Comparison of ENCODE assay signal across 39 cellular contexts in genomic region chr2:163574309-163574708, GRCh38.
"Had no signal": no experiment of that assay in that cellular context is flagged by ENCODE, and none has a peak within 500 bp of the region (broad histone marks: within the 10 kb centered on the region; RNA-seq: fewer than 3 reads in every experiment).

No MANE protein-coding gene starts in this region.

- H3K27ac ChIP-seq: adrenal gland, body of pancreas, brain microvascular endothelial cell, breast epithelium, WERI-Rb-1 had no signal

- H3K4me3 ChIP-seq: adrenal gland, body of pancreas, breast epithelium had no signal

- ATAC-seq: activated CD4-positive, alpha-beta T cell treated with anti-CD3 and anti-CD28 coated beads for 36 hours; activated CD4-positive, CD25-positive, alpha-beta regulatory T cell treated with anti-CD3 and anti-CD28 coated beads, Interleukin-2, amount 50 U/mL, for 24 hours; activated CD8-positive, alpha-beta memory T cell treated with anti-CD3 and anti-CD28 coated beads, Interleukin-2, amount 10 ng/mL, durations not matched to agents 7 days and 5 days; activated CD8-positive, alpha-beta T cell treated with anti-CD3 and anti-CD28 coated beads, Interleukin-2, amount 10 ng/mL, durations not matched to agents 7 days and 5 days; activated naive CD4-positive, alpha-beta T cell treated with anti-CD3 and anti-CD28 coated beads, Interleukin-2, amount 50 U/mL, for 72 hours; activated T-cell treated with anti-CD3 and anti-CD28 coated beads, Interleukin-2, amount 50 U/mL, for 72 hours; activated T-helper 17 cell treated with anti-CD3 and anti-CD28 coated beads, Interleukin-2, amount 50 U/mL, for 72 hours; body of pancreas; WTC11 had no signal

- H3K9me3 Mint-ChIP-seq: activated naive CD8-positive, alpha-beta T cell treated with anti-CD3 and anti-CD28 coated beads for 36 hours; T-helper 1 cell treated with Interleukin-12 subunit alpha and Interleukin-12 subunit beta and Interleukin-4 antibody, amounts not matched to agents 30 μg/mL and 1 μg/mL, for 36 hours; WTC11 had no signal

- FAIRE-seq: astrocyte, colon, TTC549 had no signal

- H3K36me3 ChIP-seq: adrenal gland, brain microvascular endothelial cell, breast epithelium, WERI-Rb-1 had no signal

- H3K36me3 Mint-ChIP-seq: activated CD8-positive, alpha-beta memory T cell treated with anti-CD3 and anti-CD28 coated beads, Interleukin-2, amount 10 ng/mL, durations not matched to agents 7 days and 5 days; activated naive CD4-positive, alpha-beta T cell treated with anti-CD3 and anti-CD28 coated beads, Interleukin-2, amount 50 U/mL, for 72 hours; activated naive CD8-positive, alpha-beta T cell treated with anti-CD3 and anti-CD28 coated beads for 36 hours; WTC11 had no signal

- H3K4me1 Mint-ChIP-seq: activated CD4-positive, alpha-beta memory T cell treated with anti-CD3 and anti-CD28 coated beads, Interleukin-2, amount 10 ng/mL, durations not matched to agents 7 days and 5 days; activated CD4-positive, alpha-beta T cell treated with anti-CD3 and anti-CD28 coated beads for 36 hours; activated CD4-positive, alpha-beta T cell treated with anti-CD3 and anti-CD28 coated beads, Interleukin-2, amount 10 ng/mL, durations not matched to agents 7 days and 5 days; activated CD8-positive, alpha-beta memory T cell treated with anti-CD3 and anti-CD28 coated beads, Interleukin-2, amount 10 ng/mL, durations not matched to agents 7 days and 5 days; activated naive CD8-positive, alpha-beta T cell treated with anti-CD3 and anti-CD28 coated beads for 36 hours; activated T-helper 17 cell treated with anti-CD3 and anti-CD28 coated beads, Interleukin-2, amount 50 U/mL, for 72 hours; WTC11 had no signal

- H3K9me3 ChIP-seq: adrenal gland, body of pancreas, breast epithelium had no signal

- H3K27me3 ChIP-seq: adrenal gland, body of pancreas, brain microvascular endothelial cell, breast epithelium had no signal

- H3K4me3 Mint-ChIP-seq: activated CD4-positive, alpha-beta memory T cell treated with anti-CD3 and anti-CD28 coated beads, Interleukin-2, amount 10 ng/mL, durations not matched to agents 7 days and 5 days; activated CD4-positive, alpha-beta T cell treated with anti-CD3 and anti-CD28 coated beads for 36 hours; activated CD4-positive, alpha-beta T cell treated with anti-CD3 and anti-CD28 coated beads, Interleukin-2, amount 10 ng/mL, durations not matched to agents 7 days and 5 days; activated CD8-positive, alpha-beta memory T cell treated with anti-CD3 and anti-CD28 coated beads, Interleukin-2, amount 10 ng/mL, durations not matched to agents 7 days and 5 days; activated CD8-positive, alpha-beta T cell treated with anti-CD3 and anti-CD28 coated beads, Interleukin-2, amount 10 ng/mL, durations not matched to agents 7 days and 5 days; activated naive CD4-positive, alpha-beta T cell treated with anti-CD3 and anti-CD28 coated beads for 36 hours; activated naive CD8-positive, alpha-beta T cell treated with anti-CD3 and anti-CD28 coated beads for 36 hours; activated T-cell treated with anti-CD3 and anti-CD28 coated beads, Interleukin-2, amount 50 U/mL, for 24 hours; activated T-cell treated with anti-CD3 and anti-CD28 coated beads, Interleukin-2, amount 50 U/mL, for 72 hours; activated T-helper 1 cell treated with anti-CD3 and anti-CD28 coated beads, Interleukin-12 subunit alpha, Interleukin-12 subunit beta, Interleukin-2, Interleukin-4 antibody, amounts not matched to agents 30 ng/mL and 10 ng/mL and 1 ng/mL, durations not matched to agents 14 hours and 24 hours and 36 hours; activated T-helper 17 cell treated with anti-CD3 and anti-CD28 coated beads, Interleukin-2, amount 50 U/mL, for 72 hours; T-helper 1 cell treated with Interleukin-12 subunit alpha and Interleukin-12 subunit beta and Interleukin-4 antibody, amounts not matched to agents 30 μg/mL and 1 μg/mL, for 36 hours; T-helper 2 cell treated with Interferon-gamma antibody and Interleukin-4, amounts not matched to agents 5 μg/mL and 100 μg/mL, for 36 hours; WTC11 had no signal

- H3K4me1 ChIP-seq: adrenal gland, breast epithelium had no signal

- DNase-seq: activated CD4-positive, alpha-beta memory T cell treated with anti-CD3 and anti-CD28 coated beads, Interleukin-2, amount 10 ng/mL, durations not matched to agents 7 days and 5 days; activated CD4-positive, alpha-beta T cell treated with anti-CD3 and anti-CD28 coated beads for 1 hour; activated CD4-positive, alpha-beta T cell treated with anti-CD3 and anti-CD28 coated beads for 36 hours; activated CD4-positive, alpha-beta T cell treated with anti-CD3 and anti-CD28 coated beads for 48 hours; activated CD4-positive, alpha-beta T cell treated with anti-CD3 and anti-CD28 coated beads, Interleukin-2, amount 10 ng/mL, durations not matched to agents 7 days and 5 days; activated CD4-positive, alpha-beta T cell treated with anti-CD3 and anti-CD28 coated beads, Interleukin-2, amount 50 U/mL, for 48 hours; activated CD4-positive, CD25-positive, alpha-beta regulatory T cell; activated CD8-positive, alpha-beta memory T cell treated with anti-CD3 and anti-CD28 coated beads for 24 hours; activated CD8-positive, alpha-beta memory T cell treated with anti-CD3 and anti-CD28 coated beads, Interleukin-2, amount 10 ng/mL, durations not matched to agents 7 days and 5 days; activated CD8-positive, alpha-beta memory T cell treated with anti-CD3 and anti-CD28 coated beads, Interleukin-2, amount 50 U/mL, for 48 hours; activated CD8-positive, alpha-beta T cell treated with anti-CD3 and anti-CD28 coated beads, Interleukin-2, amount 10 ng/mL, durations not matched to agents 7 days and 5 days; activated effector memory CD4-positive, alpha-beta T cell treated with anti-CD3 and anti-CD28 coated beads, Interleukin-2, amount 50 U/mL, for 16 hours; activated gamma-delta T cell treated with Interleukin-2 at 50 U/mL for 16 hours; activated naive CD4-positive, alpha-beta T cell; activated naive CD4-positive, alpha-beta T cell treated with anti-CD3 and anti-CD28 coated beads for 36 hours; activated naive CD4-positive, alpha-beta T cell treated with anti-CD3 and anti-CD28 coated beads, Interleukin-2, amount 50 U/mL, for 16 hours; activated naive CD8-positive, alpha-beta T cell treated with anti-CD3 and anti-CD28 coated beads for 36 hours; activated T-cell treated with anti-CD3 and anti-CD28 coated beads, Interleukin-2, amount 50 U/mL, for 24 hours; activated T-cell treated with anti-CD3 and anti-CD28 coated beads, Interleukin-2, amount 50 U/mL, for 72 hours; adrenal gland; amniotic stem cell; aorta; brain microvascular endothelial cell; central memory CD4-positive, alpha-beta T cell; T-helper 2 cell; T-helper 9 cell; WERI-Rb-1 had no signal

- H3K27me3 Mint-ChIP-seq: activated CD4-positive, alpha-beta memory T cell treated with anti-CD3 and anti-CD28 coated beads, Interleukin-2, amount 10 ng/mL, durations not matched to agents 7 days and 5 days; activated CD4-positive, alpha-beta T cell treated with anti-CD3 and anti-CD28 coated beads for 36 hours; activated CD4-positive, alpha-beta T cell treated with anti-CD3 and anti-CD28 coated beads, Interleukin-2, amount 10 ng/mL, durations not matched to agents 7 days and 5 days; activated CD8-positive, alpha-beta memory T cell treated with anti-CD3 and anti-CD28 coated beads, Interleukin-2, amount 10 ng/mL, durations not matched to agents 7 days and 5 days; activated naive CD8-positive, alpha-beta T cell treated with anti-CD3 and anti-CD28 coated beads for 36 hours; activated T-cell treated with anti-CD3 and anti-CD28 coated beads, Interleukin-2, amount 50 U/mL, for 24 hours; activated T-helper 17 cell treated with anti-CD3 and anti-CD28 coated beads, Interleukin-2, amount 50 U/mL, for 72 hours had no signal
